Comparison of ENCODE assay signal across 1 cellular context in the genomic region with DNA sequence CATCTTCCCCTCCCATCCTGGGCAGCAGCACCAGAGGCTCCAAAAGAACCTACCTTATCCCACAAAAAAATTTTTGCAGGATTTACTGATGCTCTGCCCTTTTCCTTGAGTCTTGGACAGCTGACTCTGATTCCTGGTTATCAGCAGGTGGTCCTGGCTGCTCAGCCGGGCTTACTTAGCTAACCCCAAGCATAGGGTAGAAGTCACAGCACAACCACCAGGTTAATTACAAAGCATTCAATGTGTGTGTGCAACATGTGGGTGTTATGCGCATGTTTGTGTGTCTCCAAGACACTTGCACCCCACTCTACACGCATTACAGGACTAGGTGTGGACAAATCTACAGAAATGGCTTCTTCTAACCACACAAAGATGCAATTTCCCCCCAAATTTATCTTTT.
TF ChIP-seq lines count a peak whose summit lies in the region.

No MANE protein-coding gene starts in this region.

TF ChIP-seq in endothelial cell of umbilical vein, 7 proteins besides CTCF, POLR2A, EP300 and RAD21:
- TF ChIP-seq JUN (IDR thresholded peaks at IDR 0.05; ENCODE audit: borderline replicate concordance, insufficient read depth, insufficient read length, low read depth) (no peak), GATA2 (IDR thresholded peaks at IDR 0.05; ENCODE audit: insufficient read depth, insufficient read length, low read depth, low read length) (no peak), POLR2AphosphoS5 (IDR thresholded peaks at IDR 0.05; ENCODE audit: insufficient read depth, low read depth, low read length) (no peak), FOS (IDR thresholded peaks at IDR 0.05; ENCODE audit: borderline replicate concordance, insufficient read depth, low read length) (no peak), MYC (IDR thresholded peaks at IDR 0.05; ENCODE audit: low read depth, low read length) (no peak), EZH2 (IDR thresholded peaks at IDR 0.05; ENCODE audit: borderline replicate concordance, low read depth, low read length, severe bottlenecking) (no peak)
- TF ChIP-seq, protein P1, sequence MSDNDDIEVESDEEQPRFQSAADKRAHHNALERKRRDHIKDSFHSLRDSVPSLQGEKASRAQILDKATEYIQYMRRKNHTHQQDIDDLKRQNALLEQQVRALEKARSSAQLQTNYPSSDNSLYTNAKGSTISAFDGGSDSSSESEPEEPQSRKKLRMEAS (IDR thresholded peaks at IDR 0.05; ENCODE audit: insufficient read depth, insufficient read length), result no peak
